1 cellular context compared by ENCODE assay signal in the genomic region with DNA sequence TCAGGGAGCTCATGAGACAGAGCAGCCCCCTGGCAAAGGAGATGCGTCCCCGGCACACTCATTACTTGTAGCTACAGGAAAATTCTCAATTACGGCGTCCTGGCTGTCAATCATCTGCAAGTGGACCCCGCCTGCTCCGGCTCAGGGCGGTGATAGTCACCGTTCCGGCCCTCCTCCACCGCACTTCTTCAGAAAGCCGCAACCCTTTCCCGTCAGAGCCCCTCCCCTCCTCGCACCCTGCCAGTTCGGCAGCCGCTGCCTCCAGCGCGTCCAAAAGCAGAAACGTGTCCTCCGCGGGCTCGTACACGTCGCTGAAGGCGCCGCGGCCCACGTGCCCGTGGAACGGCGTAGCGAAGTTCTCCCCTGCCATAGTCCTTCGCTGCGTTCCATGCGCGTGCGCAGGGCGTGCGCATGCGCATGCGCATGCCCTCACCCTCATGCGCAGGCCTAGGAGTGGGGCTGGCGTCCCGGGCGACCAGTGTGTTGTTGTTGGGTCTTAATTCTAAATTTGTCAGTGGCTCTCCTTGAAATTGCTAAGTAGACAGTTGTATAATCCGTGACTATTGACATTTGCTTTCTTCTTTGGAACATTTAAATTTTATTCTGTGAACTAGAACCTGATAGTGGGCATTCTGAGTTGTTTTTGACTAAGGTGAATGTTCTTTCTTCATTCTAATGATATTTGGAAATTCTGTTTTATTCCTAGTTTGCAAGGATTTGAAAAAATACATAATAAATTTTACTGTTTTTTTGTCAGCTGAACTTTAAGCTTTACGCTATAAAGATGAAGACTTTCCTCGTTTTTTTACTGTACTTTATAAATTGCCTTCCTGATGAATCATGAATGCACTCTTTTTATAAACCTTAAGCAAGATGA.
TF ChIP-seq lines count a peak whose summit lies in the region.

No MANE protein-coding gene starts in this region.

TF ChIP-seq in HEK293, 187 proteins besides CTCF, POLR2A, EP300 and RAD21 (continued from another document):
- TF ChIP-seq ZNF350 (tag by site-specific recombination; IDR thresholded peaks at IDR 0.05) (no peak), MEIS1 (CRISPR knock-in tag; IDR thresholded peaks at IDR 0.05; ENCODE audit: borderline replicate concordance) (no peak), ZFHX2 (tag by site-specific recombination; conservative IDR thresholded peaks at IDR 0.05) (peak; percentile 61; the same call in 1 of the 2 replicates), ZNF629 (tag by site-specific recombination; IDR thresholded peaks at IDR 0.05) (peak; percentile 73), ZNF660 (tag by site-specific recombination; IDR thresholded peaks at IDR 0.05) (peak; percentile 35), MYNN (tag by site-specific recombination; IDR thresholded peaks at IDR 0.05; ENCODE audit: borderline replicate concordance) (no peak), ZNF394 (tag by site-specific recombination; IDR thresholded peaks at IDR 0.05; ENCODE audit: borderline replicate concordance) (peak; percentile 84), ZFP69B (tag by site-specific recombination; IDR thresholded peaks at IDR 0.05) (peak; percentile 83), ZBTB17 (tag by site-specific recombination; IDR thresholded peaks at IDR 0.05) (peak; percentile 86), ZEB2 (tag by site-specific recombination; IDR thresholded peaks at IDR 0.05) (peak; percentile 87; the same call in 1 of the 2 replicates), ZNF10 (tag by site-specific recombination; IDR thresholded peaks at IDR 0.05) (peak; percentile 79; the same call in 1 of the 2 replicates), KLF9 (tag by site-specific recombination; IDR thresholded peaks at IDR 0.05; ENCODE audit: low read depth) (peak; percentile 68), SP7 (tag by site-specific recombination; IDR thresholded peaks at IDR 0.05) (peak; percentile 94), ZNF239 (tag by site-specific recombination; IDR thresholded peaks at IDR 0.05) (no peak), SP3 (tag by site-specific recombination; IDR thresholded peaks at IDR 0.05) (peak; percentile 85), OVOL3 (tag by site-specific recombination; IDR thresholded peaks at IDR 0.05) (peak; percentile 71)
- TF ChIP-seq, protein P1, sequence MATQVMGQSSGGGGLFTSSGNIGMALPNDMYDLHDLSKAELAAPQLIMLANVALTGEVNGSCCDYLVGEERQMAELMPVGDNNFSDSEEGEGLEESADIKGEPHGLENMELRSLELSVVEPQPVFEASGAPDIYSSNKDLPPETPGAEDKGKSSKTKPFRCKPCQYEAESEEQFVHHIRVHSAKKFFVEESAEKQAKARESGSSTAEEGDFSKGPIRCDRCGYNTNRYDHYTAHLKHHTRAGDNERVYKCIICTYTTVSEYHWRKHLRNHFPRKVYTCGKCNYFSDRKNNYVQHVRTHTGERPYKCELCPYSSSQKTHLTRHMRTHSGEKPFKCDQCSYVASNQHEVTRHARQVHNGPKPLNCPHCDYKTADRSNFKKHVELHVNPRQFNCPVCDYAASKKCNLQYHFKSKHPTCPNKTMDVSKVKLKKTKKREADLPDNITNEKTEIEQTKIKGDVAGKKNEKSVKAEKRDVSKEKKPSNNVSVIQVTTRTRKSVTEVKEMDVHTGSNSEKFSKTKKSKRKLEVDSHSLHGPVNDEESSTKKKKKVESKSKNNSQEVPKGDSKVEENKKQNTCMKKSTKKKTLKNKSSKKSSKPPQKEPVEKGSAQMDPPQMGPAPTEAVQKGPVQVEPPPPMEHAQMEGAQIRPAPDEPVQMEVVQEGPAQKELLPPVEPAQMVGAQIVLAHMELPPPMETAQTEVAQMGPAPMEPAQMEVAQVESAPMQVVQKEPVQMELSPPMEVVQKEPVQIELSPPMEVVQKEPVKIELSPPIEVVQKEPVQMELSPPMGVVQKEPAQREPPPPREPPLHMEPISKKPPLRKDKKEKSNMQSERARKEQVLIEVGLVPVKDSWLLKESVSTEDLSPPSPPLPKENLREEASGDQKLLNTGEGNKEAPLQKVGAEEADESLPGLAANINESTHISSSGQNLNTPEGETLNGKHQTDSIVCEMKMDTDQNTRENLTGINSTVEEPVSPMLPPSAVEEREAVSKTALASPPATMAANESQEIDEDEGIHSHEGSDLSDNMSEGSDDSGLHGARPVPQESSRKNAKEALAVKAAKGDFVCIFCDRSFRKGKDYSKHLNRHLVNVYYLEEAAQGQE (tag by site-specific recombination; IDR thresholded peaks at IDR 0.05), result peak; percentile 43
- TF ChIP-seq, protein P2, sequence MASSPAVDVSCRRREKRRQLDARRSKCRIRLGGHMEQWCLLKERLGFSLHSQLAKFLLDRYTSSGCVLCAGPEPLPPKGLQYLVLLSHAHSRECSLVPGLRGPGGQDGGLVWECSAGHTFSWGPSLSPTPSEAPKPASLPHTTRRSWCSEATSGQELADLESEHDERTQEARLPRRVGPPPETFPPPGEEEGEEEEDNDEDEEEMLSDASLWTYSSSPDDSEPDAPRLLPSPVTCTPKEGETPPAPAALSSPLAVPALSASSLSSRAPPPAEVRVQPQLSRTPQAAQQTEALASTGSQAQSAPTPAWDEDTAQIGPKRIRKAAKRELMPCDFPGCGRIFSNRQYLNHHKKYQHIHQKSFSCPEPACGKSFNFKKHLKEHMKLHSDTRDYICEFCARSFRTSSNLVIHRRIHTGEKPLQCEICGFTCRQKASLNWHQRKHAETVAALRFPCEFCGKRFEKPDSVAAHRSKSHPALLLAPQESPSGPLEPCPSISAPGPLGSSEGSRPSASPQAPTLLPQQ (tag by site-specific recombination; IDR thresholded peaks at IDR 0.05), result peak; percentile 97
- TF ChIP-seq, protein P3, sequence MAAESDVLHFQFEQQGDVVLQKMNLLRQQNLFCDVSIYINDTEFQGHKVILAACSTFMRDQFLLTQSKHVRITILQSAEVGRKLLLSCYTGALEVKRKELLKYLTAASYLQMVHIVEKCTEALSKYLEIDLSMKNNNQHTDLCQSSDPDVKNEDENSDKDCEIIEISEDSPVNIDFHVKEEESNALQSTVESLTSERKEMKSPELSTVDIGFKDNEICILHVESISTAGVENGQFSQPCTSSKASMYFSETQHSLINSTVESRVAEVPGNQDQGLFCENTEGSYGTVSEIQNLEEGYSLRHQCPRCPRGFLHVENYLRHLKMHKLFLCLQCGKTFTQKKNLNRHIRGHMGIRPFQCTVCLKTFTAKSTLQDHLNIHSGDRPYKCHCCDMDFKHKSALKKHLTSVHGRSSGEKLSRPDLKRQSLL (tag by site-specific recombination; IDR thresholded peaks at IDR 0.05), result no peak
- TF ChIP-seq, protein P4, sequence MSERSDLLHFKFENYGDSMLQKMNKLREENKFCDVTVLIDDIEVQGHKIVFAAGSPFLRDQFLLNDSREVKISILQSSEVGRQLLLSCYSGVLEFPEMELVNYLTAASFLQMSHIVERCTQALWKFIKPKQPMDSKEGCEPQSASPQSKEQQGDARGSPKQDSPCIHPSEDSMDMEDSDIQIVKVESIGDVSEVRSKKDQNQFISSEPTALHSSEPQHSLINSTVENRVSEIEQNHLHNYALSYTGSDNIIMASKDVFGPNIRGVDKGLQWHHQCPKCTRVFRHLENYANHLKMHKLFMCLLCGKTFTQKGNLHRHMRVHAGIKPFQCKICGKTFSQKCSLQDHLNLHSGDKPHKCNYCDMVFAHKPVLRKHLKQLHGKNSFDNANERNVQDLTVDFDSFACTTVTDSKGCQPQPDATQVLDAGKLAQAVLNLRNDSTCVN (tag by site-specific recombination; optimal IDR thresholded peaks at IDR 0.05), result peak; percentile 100
TF ChIP-seq in HEK293: peak in this region for 52.
